2 cellular contexts compared by ENCODE assay signal in genomic region chr6:88201734-88202133, GRCh38. TPM values are rescaled to one million over a fixed set of nuclear protein-coding genes. Genes with fewer than 3 reads are reported as not detected.
"Had no signal": no experiment of that assay in that cellular context is flagged by ENCODE, and none has a peak within 500 bp of the region (broad histone marks: within the 10 kb centered on the region; RNA-seq: fewer than 3 reads in every experiment).

No MANE protein-coding gene starts in this region.

RNA-seq across cellular contexts. Expression of gene CNR1, which starts 35.6 kb away (rescaled TPM):
- total RNA-seq: LHCN-M2, NCI-H460 had no signal
